In the genomic region with DNA sequence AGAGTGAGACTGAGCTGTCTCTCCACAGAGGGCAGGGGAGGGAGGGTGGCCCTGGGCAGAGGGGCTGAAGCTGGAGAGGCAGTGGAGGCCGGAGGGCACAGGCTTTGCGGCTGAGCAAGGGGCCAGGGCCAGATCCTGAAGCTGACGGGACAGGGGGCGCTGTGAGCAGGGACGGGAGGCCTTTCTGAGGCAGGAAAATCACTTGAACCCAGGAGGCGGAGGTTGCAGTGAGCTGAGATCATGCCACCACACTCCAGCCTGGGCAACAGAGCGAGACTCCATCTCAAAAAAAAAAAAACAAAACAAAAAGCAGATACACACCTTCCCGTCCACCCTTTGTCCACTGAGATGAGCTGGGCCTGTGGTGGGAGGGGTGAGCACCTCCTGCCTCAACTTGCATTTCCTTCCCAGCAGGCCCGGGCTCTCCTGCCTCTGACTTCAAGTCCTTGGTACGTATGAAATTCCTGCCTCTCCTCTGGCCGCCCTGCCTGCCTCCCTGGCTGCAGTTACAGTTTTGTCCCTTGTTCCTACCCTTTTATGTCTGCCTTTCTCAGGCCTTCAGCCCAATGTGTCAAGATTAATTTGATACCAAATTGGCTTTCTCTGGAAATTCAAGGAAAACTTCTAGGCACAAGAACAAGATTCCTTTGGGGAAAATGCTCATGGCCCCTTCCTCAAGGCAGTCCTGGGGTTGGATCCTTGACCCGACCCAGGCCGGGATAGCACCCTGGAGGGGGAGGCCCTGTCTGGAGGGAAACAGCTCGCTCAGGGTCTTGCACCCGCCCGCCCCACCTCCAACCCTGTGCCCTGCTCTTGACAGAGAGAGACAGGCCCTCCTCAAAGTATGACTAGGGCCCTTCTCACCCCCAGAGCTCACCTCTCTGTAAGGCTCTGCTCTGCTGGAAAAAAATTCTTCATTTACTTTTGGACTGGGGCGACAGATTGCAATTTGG, we compare ENCODE assay signal across 1 cellular context.
A peak's percentile ranks its signal among the peaks of the same experiment; 100 is the strongest.
TF ChIP-seq lines count a peak whose summit lies in the region.

No MANE protein-coding gene starts in this region.

TF ChIP-seq in IMR-90, 13 proteins besides CTCF, POLR2A, EP300 and RAD21:
- TF ChIP-seq RFX5 (IDR thresholded peaks at IDR 0.05; ENCODE audit: low read depth, low read length): no peak
- no peak for TF ChIP-seq RCOR1 (IDR thresholded peaks at IDR 0.05; ENCODE audit: insufficient replicate concordance, low read length)
- no peak for TF ChIP-seq NFE2L2 (IDR thresholded peaks at IDR 0.05; ENCODE audit: low read depth, low read length)
- TF ChIP-seq CHD1 (IDR thresholded peaks at IDR 0.05; ENCODE audit: low read depth, low read length): no peak
- TF ChIP-seq CEBPB (IDR thresholded peaks at IDR 0.05; ENCODE audit: low read depth, low read length): no peak
- 0 out of 2 replicates have a peak, but pooled peaks have one; percentile 3 for TF ChIP-seq FOS (IDR thresholded peaks at IDR 0.05; ENCODE audit: low read depth, low read length)
- TF ChIP-seq MAZ (IDR thresholded peaks at IDR 0.05; ENCODE audit: borderline replicate concordance, low read depth, low read length): peak; percentile 68; the same call in 1 of the 2 replicates
- no peak for TF ChIP-seq SMC3 (IDR thresholded peaks at IDR 0.05; ENCODE audit: low read depth, low read length)
